ENCODE assay signal across 12 cellular contexts in the genomic region with DNA sequence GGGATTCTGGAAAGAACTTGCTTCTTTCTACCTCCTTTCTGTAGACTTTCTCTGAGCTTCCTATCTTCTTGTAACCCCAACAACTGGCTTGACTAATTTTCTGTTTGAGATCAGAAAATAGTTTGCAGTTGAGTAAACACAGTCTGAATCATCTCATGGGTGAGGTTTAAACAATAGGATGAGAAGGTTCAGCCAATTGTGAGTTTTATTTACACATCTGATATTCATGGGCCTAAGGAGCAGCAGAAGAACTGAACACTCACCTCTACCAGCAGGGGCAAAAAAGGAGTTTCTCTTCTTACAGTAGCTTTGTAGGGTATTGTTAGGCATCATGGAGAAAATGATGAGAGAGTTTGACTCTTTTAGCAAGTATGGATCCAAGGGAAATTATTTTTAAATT. TPM values are rescaled to one million over a fixed set of nuclear protein-coding genes. Genes with fewer than 3 reads are reported as not detected.
DNase-seq lines count a peak whose midpoint lies in the region; ATAC-seq lines count a peak whose summit lies in the region.
"Had no signal": no experiment of that assay in that cellular context is flagged by ENCODE, and none has a peak within 500 bp of the region (broad histone marks: within the 10 kb centered on the region; RNA-seq: fewer than 3 reads in every experiment).

No MANE protein-coding gene starts in this region.

- DNase-seq in EH (ENCODE audit: low read depth) (peak; percentile 80), NCI-H460 (ENCODE audit: extremely low read depth, low read depth) (peak; percentile 43), epithelial cell of prostate (ENCODE audit: low read depth, low spot score) (peak; percentile 58), retina (peak; percentile 15), HuH-7 (ENCODE audit: low spot score) (no peak), NCI-H82 (lab: John Stamatoyannopoulos, UW) (no peak), SHP77 (lab: John Stamatoyannopoulos, UW) (no peak)
- DNase-seq: activated gamma-delta T cell, NCI-H1092, ovary, transverse colon had no signal

- peak overlapping the region; percentile 51 for H3K27ac ChIP-seq in epithelial cell of prostate
- H3K27ac ChIP-seq: transverse colon had no signal

- no peak for ATAC-seq in GM21825 (IDR thresholded peaks at IDR 0.05; ENCODE audit: unreplicated experiment)

RNA-seq across cellular contexts. Expression of a gene that starts 54.2 kb away (rescaled TPM):
- total RNA-seq in NCI-H460 (2014; rRNA removed; shearing (Covaris generic)): 72.8 and 89.2 TPM in 2 replicates
- polyA plus RNA-seq in NCI-H460 (2014; cell fraction: nucleus; rRNA removed): 41.6 and 71.1 TPM in 2 replicates

RNA-seq across cellular contexts. Expression of a gene that starts 54.4 kb away (rescaled TPM):
- total RNA-seq in NCI-H460 (2014; rRNA removed; shearing (Covaris generic)): 4.0 and 6.7 TPM in 2 replicates
- 2.6 and 4.2 TPM in 2 replicates for polyA plus RNA-seq in NCI-H460 (2014; cell fraction: nucleus; rRNA removed)

Comparison
In these comparisons a context has a peak if more than half of its experiments do, and no peak if none do; other contexts are left out.
1. DNase-seq: peak in EH (single experiment), NCI-H460 (single experiment), epithelial cell of prostate (single experiment) and retina (single experiment); none in HuH-7 (single experiment), NCI-H82 (single experiment) and SHP77 (0 of 2).